In genomic region chr11:17735823-17736772, GRCh38 we compare ENCODE assay signal across 12 cellular contexts. TPM values are rescaled to one million over a fixed set of nuclear protein-coding genes. Genes with fewer than 3 reads are reported as not detected.
DNase-seq lines count a peak whose midpoint lies in the region; ATAC-seq and TF ChIP-seq lines count a peak whose summit lies in the region.
"Had no signal": no experiment of that assay in that cellular context is flagged by ENCODE, and none has a peak within 500 bp of the region (broad histone marks: within the 10 kb centered on the region; RNA-seq: fewer than 3 reads in every experiment).

No MANE protein-coding gene starts in this region.

- intact Hi-C loops in esophagus muscularis mucosa (cut with DNase I), result no loop called here

- H3K9me3 ChIP-seq in hepatocyte (ENCODE audit: low read depth) (no peaks in the 10 kb centered on the region), smooth muscle cell (replicated peaks; ENCODE audit: low read depth) (no peaks in the 10 kb centered on the region), esophagus muscularis mucosa (no peaks in the 10 kb centered on the region)
- H3K9me3 ChIP-seq: mucosa of descending colon had no signal

- H3K27ac ChIP-seq in hepatocyte (no peak overlapping the region), smooth muscle cell (ENCODE audit: low read depth) (no peak overlapping the region), esophagus muscularis mucosa (replicated peaks in 1 of 4) (no peak overlapping the region)

- H3F3A ChIP-seq in smooth muscle cell (ENCODE audit: low read depth), result no peaks in the 10 kb centered on the region

- H3K4me1 ChIP-seq in hepatocyte (ENCODE audit: insufficient read depth), result no peaks in the 10 kb centered on the region
- H3K4me1 ChIP-seq in smooth muscle cell (ENCODE audit: low read depth), result peaks cover 6% of the 10 kb centered on the region
- peaks cover 10 to 33% (median 29%) of the 10 kb centered on the region in 4 donors for H3K4me1 ChIP-seq in esophagus muscularis mucosa

- H3K4me2 ChIP-seq in hepatocyte (peak overlapping the region; percentile 93), smooth muscle cell (no peak overlapping the region)

- no peaks in the 10 kb centered on the region for H4K20me1 ChIP-seq in hepatocyte (ENCODE audit: insufficient read depth, poor library complexity, severe bottlenecking)
- no peaks in the 10 kb centered on the region for H4K20me1 ChIP-seq in smooth muscle cell (ENCODE audit: low read depth)

- H3K27me3 ChIP-seq in hepatocyte (peaks cover 71% of the 10 kb centered on the region), smooth muscle cell (ENCODE audit: low read depth) (peaks cover 88% of the 10 kb centered on the region), esophagus muscularis mucosa (peaks cover 0 to 88% (median 33%) of the 10 kb centered on the region in 4 donors)

- TF ChIP-seq CTCF in hepatocyte (IDR thresholded peaks at IDR 0.05; ENCODE audit: poor library complexity), result peak; percentile 28
- peak; percentile 23 for TF ChIP-seq CTCF in smooth muscle cell (IDR thresholded peaks at IDR 0.05; ENCODE audit: borderline replicate concordance, insufficient read depth, poor library complexity, severe bottlenecking)
- peak in 1 of 3 experiments; percentile 10 for TF ChIP-seq CTCF in esophagus muscularis mucosa (IDR thresholded peaks at IDR 0.05)

- TF ChIP-seq POLR2A in esophagus muscularis mucosa (IDR thresholded peaks at IDR 0.05; ENCODE audit: low read depth), result no peak

- TF ChIP-seq EP300 in esophagus muscularis mucosa (IDR thresholded peaks at IDR 0.05), result no peak

- no peak overlapping the region for H3K9ac ChIP-seq in smooth muscle cell (ENCODE audit: low read depth)

- H3K4me3 ChIP-seq in hepatocyte, result no peak overlapping the region
- no peak overlapping the region for H3K4me3 ChIP-seq in smooth muscle cell
- H3K4me3 ChIP-seq in esophagus muscularis mucosa, result peak overlapping the region in 2 of 4 donors; percentile 53 to 54
- H3K4me3 ChIP-seq: mucosa of descending colon had no signal

- H3K79me2 ChIP-seq in hepatocyte, result no peaks in the 10 kb centered on the region
- no peaks in the 10 kb centered on the region for H3K79me2 ChIP-seq in smooth muscle cell (ENCODE audit: low read depth)

- no peaks in the 10 kb centered on the region for H3K36me3 ChIP-seq in hepatocyte (replicated peaks; ENCODE audit: insufficient read depth, low read depth)
- H3K36me3 ChIP-seq in smooth muscle cell (ENCODE audit: low read depth), result no peaks in the 10 kb centered on the region
- H3K36me3 ChIP-seq in esophagus muscularis mucosa, result no peaks in the 10 kb centered on the region

- H2AFZ ChIP-seq in hepatocyte (no peak overlapping the region), smooth muscle cell (ENCODE audit: low read depth) (no peak overlapping the region)

- ATAC-seq in HG02852 (IDR thresholded peaks at IDR 0.05; ENCODE audit: unreplicated experiment), result no peak
- ATAC-seq: mucosa of descending colon had no signal

- DNase-seq in NCI-H82 (lab: John Stamatoyannopoulos, UW), result peak; percentile 76
- no peak for DNase-seq in NCI-H82 treated with DMSO at 0.1 percent for 48 hours (lab: John Stamatoyannopoulos, UW; ENCODE audit: unreplicated experiment)
- peak; percentile 62 for DNase-seq in NCI-H1092 treated with DMSO at 0.1 percent for 48 hours (lab: John Stamatoyannopoulos, UW)
- no peak for DNase-seq in hepatocyte (ENCODE audit: low spot score)
- DNase-seq in smooth muscle cell (lab: John Stamatoyannopoulos, UW; ENCODE audit: unreplicated experiment), result no peak
- no peak for DNase-seq in esophagus muscularis mucosa (ENCODE audit: extremely low spot score)
- no peak for DNase-seq in activated gamma-delta T cell (lab: John Stamatoyannopoulos, UW)
- DNase-seq: CD4-positive, alpha-beta memory T cell had no signal

- 49% methylated on average over 93 of the region's 113 CpGs for WGBS in hepatocyte (ENCODE audit: low lambda C conversion rate, missing lambda C conversion rate)
- 45% methylated on average over 94 of the region's 113 CpGs for WGBS in smooth muscle cell (ENCODE audit: low lambda C conversion rate)
- WGBS in esophagus muscularis mucosa, result 38% methylated on average over 17 of the region's 113 CpGs

- no peaks in the 10 kb centered on the region for H3K9me2 ChIP-seq in hepatocyte (replicated peaks; ENCODE audit: insufficient read depth)

RNA-seq across cellular contexts. Expression of gene KCNC1, which starts 1.5 kb away (rescaled TPM):
- 0.08 and 0.20 TPM in 2 replicates for total RNA-seq in hepatocyte
- polyA plus RNA-seq in hepatocyte, result 0.01 and 0.66 TPM in 2 replicates
- total RNA-seq in smooth muscle cell, result 0.18 TPM in 1 of 2 replicates, not detected in the other
- 0.30 TPM in 1 of 2 replicates, not detected in the other for polyA plus RNA-seq in smooth muscle cell
- total RNA-seq in esophagus muscularis mucosa, result not detected
- total RNA-seq: CD4-positive, alpha-beta memory T cell had no signal

RNA-seq across cellular contexts. Expression of gene MYOD1, which starts 16.7 kb away (rescaled TPM):
- total RNA-seq in hepatocyte (not detected in 2 replicates), smooth muscle cell (not detected in 2 replicates), esophagus muscularis mucosa (not detected)
- polyA plus RNA-seq in hepatocyte (not detected in 2 replicates), smooth muscle cell (not detected in 2 replicates)
- total RNA-seq: CD4-positive, alpha-beta memory T cell; HT1080; mucosa of descending colon had no signal
- polyA plus RNA-seq: adipose tissue; CD4-positive, alpha-beta memory T cell had no signal

Comparison
In these comparisons a context has a peak if more than half of its experiments do, and no peak if none do; other contexts are left out.
1. DNase-seq: peak in NCI-H82 (single experiment) and NCI-H1092 treated with DMSO at 0.1 percent for 48 hours (single experiment); none in NCI-H82 treated with DMSO at 0.1 percent for 48 hours (single experiment), hepatocyte (single experiment), smooth muscle cell (single experiment), esophagus muscularis mucosa (single experiment) and activated gamma-delta T cell (single experiment).